1 cellular context compared by ENCODE assay signal in genomic region chr5:34002629-34003328, GRCh38.
TF ChIP-seq lines count a peak whose summit lies in the region.

No MANE protein-coding gene starts in this region.

TF ChIP-seq in IMR-90, 13 proteins besides CTCF, POLR2A, EP300 and RAD21:
- no peak for TF ChIP-seq NFE2L2 (IDR thresholded peaks at IDR 0.05; ENCODE audit: low read depth, low read length)
- TF ChIP-seq SMC3 (IDR thresholded peaks at IDR 0.05; ENCODE audit: low read depth, low read length) = no peak
- TF ChIP-seq RCOR1 (IDR thresholded peaks at IDR 0.05; ENCODE audit: insufficient replicate concordance, low read length) = no peak
- TF ChIP-seq MAZ (IDR thresholded peaks at IDR 0.05; ENCODE audit: borderline replicate concordance, low read depth, low read length) = no peak
- no peak for TF ChIP-seq CEBPB (IDR thresholded peaks at IDR 0.05; ENCODE audit: low read depth, low read length)
- TF ChIP-seq ELK1 (IDR thresholded peaks at IDR 0.05; ENCODE audit: borderline replicate concordance, low read depth, low read length) = no peak
- no peak for TF ChIP-seq FOS (IDR thresholded peaks at IDR 0.05; ENCODE audit: low read depth, low read length)
- no peak for TF ChIP-seq RFX5 (IDR thresholded peaks at IDR 0.05; ENCODE audit: low read depth, low read length)
- TF ChIP-seq BHLHE40 (IDR thresholded peaks at IDR 0.05; ENCODE audit: low read depth, low read length) = no peak
- TF ChIP-seq MAFK (IDR thresholded peaks at IDR 0.05; ENCODE audit: low read depth, low read length) = no peak
- no peak for TF ChIP-seq CHD1 (IDR thresholded peaks at IDR 0.05; ENCODE audit: low read depth, low read length)
- TF ChIP-seq, protein P1, sequence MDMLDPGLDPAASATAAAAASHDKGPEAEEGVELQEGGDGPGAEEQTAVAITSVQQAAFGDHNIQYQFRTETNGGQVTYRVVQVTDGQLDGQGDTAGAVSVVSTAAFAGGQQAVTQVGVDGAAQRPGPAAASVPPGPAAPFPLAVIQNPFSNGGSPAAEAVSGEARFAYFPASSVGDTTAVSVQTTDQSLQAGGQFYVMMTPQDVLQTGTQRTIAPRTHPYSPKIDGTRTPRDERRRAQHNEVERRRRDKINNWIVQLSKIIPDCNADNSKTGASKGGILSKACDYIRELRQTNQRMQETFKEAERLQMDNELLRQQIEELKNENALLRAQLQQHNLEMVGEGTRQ (IDR thresholded peaks at IDR 0.05; ENCODE audit: low read depth, low read length) = no peak
